In the genomic region with DNA sequence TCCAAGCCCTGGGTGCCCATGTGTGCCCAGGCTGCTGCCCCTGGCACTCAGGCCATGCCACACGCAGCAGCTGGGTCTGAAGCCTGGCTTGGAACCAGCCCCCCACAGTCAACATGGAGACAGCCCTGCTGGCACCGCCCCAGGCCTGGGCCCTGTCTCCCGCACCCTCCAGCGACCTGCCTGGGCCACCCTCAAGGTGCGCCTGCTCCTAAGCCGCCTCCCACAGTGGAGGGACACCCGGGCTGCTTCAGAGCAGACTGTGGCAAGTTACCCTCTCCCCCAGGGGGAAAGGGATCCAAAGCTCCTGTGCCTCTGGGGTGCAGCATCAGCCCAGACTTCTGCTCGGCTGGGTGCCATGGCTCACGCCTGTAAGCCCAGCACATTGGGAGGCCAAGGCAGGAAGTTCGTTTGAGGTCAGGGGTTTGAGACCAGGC, we compare ENCODE assay signal across 10 cellular contexts. TPM values are rescaled to one million over a fixed set of nuclear protein-coding genes. Genes with fewer than 3 reads are reported as not detected.
DNase-seq lines count a peak whose midpoint lies in the region; ATAC-seq, FAIRE-seq and TF ChIP-seq lines count a peak whose summit lies in the region.
"Had no signal": no experiment of that assay in that cellular context is flagged by ENCODE, and none has a peak within 500 bp of the region (broad histone marks: within the 10 kb centered on the region; RNA-seq: fewer than 3 reads in every experiment).

No MANE protein-coding gene starts in this region.

- no peaks in the 10 kb centered on the region for H3K27me3 ChIP-seq in BLaER1 treated with 17β-estradiol and CSF1 and Interleukin-3, amounts not matched to agents 10 nM and 100 nM
- H3K27me3 ChIP-seq in endocrine pancreas (ENCODE audit: control insufficient read depth, insufficient read depth, low read length) (no peaks in the 10 kb centered on the region), neutrophil (no peaks in the 10 kb centered on the region), Caco-2 (replicated peaks; ENCODE audit: control insufficient read depth, insufficient read depth, low read length) (no peaks in the 10 kb centered on the region)
- H3K27me3 ChIP-seq: body of pancreas had no signal

- no peak for ATAC-seq in GM18517 (IDR thresholded peaks at IDR 0.05; ENCODE audit: unreplicated experiment)
- ATAC-seq: body of pancreas had no signal

- H3K9ac ChIP-seq in BLaER1 treated with 17β-estradiol and CSF1 and Interleukin-3, amounts not matched to agents 10 nM and 100 nM: peak overlapping the region; percentile 13 to 79 (median 47); a peak in 16 of 22 replicates
- H3K9ac ChIP-seq in endocrine pancreas (ENCODE audit: control insufficient read depth, insufficient read depth, low read length): peak overlapping the region; percentile 5

- H3K4me3 ChIP-seq in BLaER1 treated with 17β-estradiol and CSF1 and Interleukin-3, amounts not matched to agents 10 nM and 100 nM: no peak overlapping the region; a peak in 3 of 20 replicates
- no peak overlapping the region for H3K4me3 ChIP-seq in endocrine pancreas (ENCODE audit: control insufficient read depth, insufficient read depth, low read length)
- no peak overlapping the region for H3K4me3 ChIP-seq in neutrophil (ENCODE audit: low read depth in 1 of 2, low read length in 1 of 2)
- no peak overlapping the region for H3K4me3 ChIP-seq in Caco-2 (ENCODE audit: low read depth, low read length)
- H3K4me3 ChIP-seq: body of pancreas had no signal

- H3K9me3 ChIP-seq in BLaER1 treated with 17β-estradiol and CSF1 and Interleukin-3, amounts not matched to agents 10 nM and 100 nM (replicated peaks in 1 of 11): no peaks in the 10 kb centered on the region
- H3K9me3 ChIP-seq in endocrine pancreas (ENCODE audit: control insufficient read depth, low read length): no peaks in the 10 kb centered on the region
- H3K9me3 ChIP-seq in neutrophil: no peaks in the 10 kb centered on the region
- H3K9me3 ChIP-seq in Caco-2: no peaks in the 10 kb centered on the region
- H3K9me3 ChIP-seq: body of pancreas had no signal

- intact Hi-C loops in Caco-2 (cut with micrococcal nuclease; ENCODE audit: unreplicated experiment): no loop called here

- BruUV-seq in Caco-2 (replicated peaks; lab: Mats Ljungman, UMichigan): no TSS peak

- no peak overlapping the region for H3K4me3 Mint-ChIP-seq in Caco-2 (ENCODE audit: unreplicated experiment)

- no peak for TF ChIP-seq CTCF in RWPE1 (conservative IDR thresholded peaks at IDR 0.05; ENCODE audit: low read depth)
- TF ChIP-seq CTCF in neutrophil (IDR thresholded peaks at IDR 0.05): no peak
- no peak for TF ChIP-seq CTCF in Caco-2 (IDR thresholded peaks at IDR 0.05; ENCODE audit: insufficient read depth in 1 of 2, low read depth in 1 of 2, low read length in 1 of 2, severe bottlenecking in 1 of 2, unreplicated experiment in 1 of 2)

- no peak for FAIRE-seq in GM12892 (lab: Jason Lieb, UNC)

- TF ChIP-seq POLR2A in GM12892 (IDR thresholded peaks at IDR 0.05; ENCODE audit: low read depth, low read length): no peak

- H3K27ac Mint-ChIP-seq in Caco-2 (ENCODE audit: unreplicated experiment): no peak overlapping the region

- no peaks in the 10 kb centered on the region for H3K27me3 Mint-ChIP-seq in Caco-2 (ENCODE audit: insufficient read depth, unreplicated experiment)

- POLR2A ChIA-PET in RWPE1 (lab: Yijun Ruan, JAX; ENCODE audit: low non-redundant PET): no interaction called here
- POLR2A ChIA-PET in Caco-2 (lab: Charles Lee): no interaction called here

- peaks cover 0 to 37% (median 0%) of the 10 kb centered on the region in 11 experiments; a peak in 7 of 22 replicates for H3K36me3 ChIP-seq in BLaER1 treated with 17β-estradiol and CSF1 and Interleukin-3, amounts not matched to agents 10 nM and 100 nM
- H3K36me3 ChIP-seq in endocrine pancreas (ENCODE audit: control insufficient read depth, insufficient read depth, low read length): no peaks in the 10 kb centered on the region
- H3K36me3 ChIP-seq in neutrophil: no peaks in the 10 kb centered on the region
- H3K36me3 ChIP-seq in Caco-2 (ENCODE audit: control insufficient read depth, insufficient read depth, low read length): no peaks in the 10 kb centered on the region

- peaks cover 81 to 99% (median 96%) of the 10 kb centered on the region in 10 experiments for H3K4me1 ChIP-seq in BLaER1 treated with 17β-estradiol and CSF1 and Interleukin-3, amounts not matched to agents 10 nM and 100 nM
- H3K4me1 ChIP-seq in endocrine pancreas (ENCODE audit: control insufficient read depth, insufficient read depth, low read length): peaks cover 4% of the 10 kb centered on the region
- peaks cover 89 to 98% of the 10 kb centered on the region in 2 experiments for H3K4me1 ChIP-seq in neutrophil (ENCODE audit: control insufficient read depth in 1 of 2, insufficient read depth in 1 of 2, low read depth in 1 of 2, low read length in 1 of 2)
- peaks cover 43% of the 10 kb centered on the region for H3K4me1 ChIP-seq in Caco-2

- peaks cover 97 to 100% (median 99%) of the 10 kb centered on the region in 11 experiments for H4K20me1 ChIP-seq in BLaER1 treated with 17β-estradiol and CSF1 and Interleukin-3, amounts not matched to agents 10 nM and 100 nM

- DNase-seq in RWPE1 (ENCODE audit: low spot score) (no peak), GM12892 (ENCODE audit: insufficient read length) (no peak), Caco-2 (no peak), dedifferentiated amniotic fluid mesenchymal stem cell (ENCODE audit: extremely low spot score) (no peak)
- DNase-seq: NCI-H1694 treated with DMSO at 0.1 percent for 48 hours had no signal

- CTCF ChIA-PET in RWPE1 (lab: Yijun Ruan, JAX) (interaction anchor here (0.6 to 2.0 kb wide), 3 partner anchors 22 to 55 kb away, joined by 5 to 7 read pairs (median 7); no protein-coding TSS in a partner anchor), Caco-2 (lab: Charles Lee) (interaction anchor here (2.4 kb wide), 1 partner anchor 17 kb away, joined by 9 read pairs; no protein-coding TSS in a partner anchor)

- H3K27ac ChIP-seq in BLaER1 treated with 17β-estradiol and CSF1 and Interleukin-3, amounts not matched to agents 10 nM and 100 nM: peak overlapping the region in 10 of 11 experiments; percentile 2 to 68 (median 46); a peak in 18 of 22 replicates
- H3K27ac ChIP-seq in RWPE1 (peak overlapping the region; percentile 60), neutrophil (peak overlapping the region; percentile 98)

- H3K9me3 Mint-ChIP-seq in Caco-2 (ENCODE audit: unreplicated experiment): no peaks in the 10 kb centered on the region

- peaks cover 33% of the 10 kb centered on the region for H3K4me1 Mint-ChIP-seq in Caco-2 (ENCODE audit: low read depth, unreplicated experiment)

- H3K4me2 ChIP-seq in BLaER1 treated with 17β-estradiol and CSF1 and Interleukin-3, amounts not matched to agents 10 nM and 100 nM: peak overlapping the region; percentile 90 to 98 (median 96)

- peaks cover 6% of the 10 kb centered on the region for H3K36me3 Mint-ChIP-seq in Caco-2 (ENCODE audit: insufficient read depth, unreplicated experiment)

RNA-seq across cellular contexts. Expression of a gene that starts 15.8 kb away (rescaled TPM):
- polyA plus RNA-seq in GM12892 (2012; ENCODE audit: missing spikeins): 5.1 TPM
- total RNA-seq in Caco-2 (2022): 11.2 and 12.1 TPM in 2 replicates

RNA-seq across cellular contexts. Expression of a gene that starts 37.3 kb away (rescaled TPM):
- 80.5 TPM for polyA plus RNA-seq in GM12892 (2012; ENCODE audit: missing spikeins)
- total RNA-seq in Caco-2 (2022): 174 and 184 TPM in 2 replicates

RNA-seq across cellular contexts. Expression of a gene that starts 51.6 kb away (rescaled TPM):
- polyA plus RNA-seq in GM12892 (2012; ENCODE audit: missing spikeins): 98.8 TPM
- total RNA-seq in Caco-2 (2022): 77.5 and 80.2 TPM in 2 replicates

Comparison
In these comparisons a context has a peak if more than half of its experiments do, and no peak if none do; other contexts are left out.
1. H3K27ac ChIP-seq: peak in every context shown above with its lines; median percentile 98 in neutrophil; 60 in RWPE1; 46 in BLaER1 treated with 17β-estradiol and CSF1 and Interleukin-3, amounts not matched to agents 10 nM and 100 nM.